Comparison of ENCODE assay signal across 25 cellular contexts in the genomic region with DNA sequence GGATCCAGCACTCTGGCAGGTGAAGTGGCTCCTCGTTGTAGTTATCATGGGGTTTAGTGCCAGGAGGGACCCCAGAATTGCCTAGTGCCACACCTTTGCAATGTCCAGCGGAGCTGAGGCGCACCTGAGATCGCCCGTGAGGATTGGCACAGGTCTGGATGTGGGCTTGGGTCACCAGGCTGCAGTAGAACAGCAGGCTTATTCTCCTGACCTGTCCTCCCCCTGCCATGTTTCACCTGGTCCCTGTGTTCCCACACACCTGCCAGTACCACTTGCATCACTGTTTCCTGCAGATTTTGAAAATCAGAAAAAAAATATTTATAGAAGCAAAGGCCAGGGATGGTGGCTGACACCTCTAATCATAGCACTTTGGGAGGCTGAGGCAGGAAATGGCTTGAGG.
"Had no signal": no experiment of that assay in that cellular context is flagged by ENCODE, and none has a peak within 500 bp of the region (broad histone marks: within the 10 kb centered on the region; RNA-seq: fewer than 3 reads in every experiment).

No MANE protein-coding gene starts in this region.

- H3K27ac ChIP-seq: neutrophil, pancreas, prostate gland, suprapubic skin, testis, tibial artery, transverse colon, upper lobe of right lung, uterus had no signal

- H3K36me3 ChIP-seq: uterus had no signal

- H3K27me3 ChIP-seq: neutrophil, pancreas, suprapubic skin, testis, tibial artery, transverse colon, upper lobe of right lung, uterus had no signal

- H3K4me3 ChIP-seq: pancreas, prostate gland, suprapubic skin, testis, tibial artery, transverse colon, upper lobe of right lung, uterus had no signal

- H3K9me3 ChIP-seq: neutrophil, pancreas, prostate gland, suprapubic skin, testis, tibial artery, transverse colon, upper lobe of right lung, uterus had no signal

- ATAC-seq: naive thymus-derived CD4-positive, alpha-beta T cell; natural killer cell; pancreas; right cardiac atrium; sciatic nerve; stimulated activated effector memory CD8-positive, alpha-beta T cell treated with anti-CD3 and anti-CD28 coated beads, Interleukin-12 subunit alpha, Interleukin-12 subunit beta, amount 100 ng/mL, for 72 hours; stimulated activated naive B cell treated with anti-CD40 and anti-IgM and Interleukin-4, amounts not matched to agents 10 μg/mL and 1 μg/mL and 100 μg/mL, for 72 hours; upper lobe of right lung had no signal

- DNase-seq: naive thymus-derived CD4-positive, alpha-beta T cell; natural killer cell; nephron progenitor cell; nucleus accumbens; pancreas; retina; right cardiac atrium; small intestine; stimulated activated CD4-positive, alpha-beta T cell treated with anti-CD3 and anti-CD28 coated beads, Interleukin-15, amount 100 ng/mL, for 24 hours; stimulated activated CD4-positive, alpha-beta T cell treated with anti-CD3 and anti-CD28 coated beads, Interleukin-2, amount 100 ng/mL, for 24 hours; stimulated activated CD4-positive, alpha-beta T cell treated with anti-CD3 and anti-CD28 coated beads, Interleukin-2, amount 100 ng/mL, for 48 hours; stimulated activated CD4-positive, alpha-beta T cell treated with anti-CD3 and anti-CD28 coated beads, Interleukin-4, amount 100 ng/mL, for 24 hours; stimulated activated naive B cell treated with anti-CD40 and anti-IgM and Interleukin-4, amounts not matched to agents 10 μg/mL and 1 μg/mL and 100 μg/mL, for 72 hours; stimulated activated naive CD4-positive, alpha-beta T cell treated with Interleukin-2 at 50 U/mL for 16 hours; substantia nigra; testis; tibial artery; transverse colon; upper lobe of right lung had no signal

- H3K4me1 ChIP-seq: pancreas, prostate gland, suprapubic skin, tibial artery, transverse colon, uterus had no signal
